ENCODE assay signal across 18 cellular contexts in the genomic region with DNA sequence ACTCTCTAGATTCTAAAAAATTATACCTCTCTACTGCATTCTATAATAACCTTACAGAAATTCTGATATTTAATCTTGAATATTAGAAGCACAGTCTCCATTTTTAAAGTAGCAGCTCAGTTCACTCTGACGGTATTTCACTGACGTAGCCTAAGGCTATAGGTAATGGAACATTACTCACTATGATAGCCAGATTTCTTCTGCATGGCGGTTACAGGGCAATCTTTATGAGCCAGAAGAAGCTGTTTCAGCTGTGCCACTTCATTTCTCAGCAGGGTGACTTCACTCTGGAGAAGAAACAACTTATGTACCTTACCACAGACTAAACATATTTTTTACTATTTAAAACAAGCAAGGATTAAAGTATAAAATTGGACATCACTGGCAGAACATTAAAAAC.
DNase-seq lines count a peak whose midpoint lies in the region; TF ChIP-seq lines count a peak whose summit lies in the region.
"Had no signal": no experiment of that assay in that cellular context is flagged by ENCODE, and none has a peak within 500 bp of the region (broad histone marks: within the 10 kb centered on the region; RNA-seq: fewer than 3 reads in every experiment).

No MANE protein-coding gene starts in this region.

- no TSS peak for BruUV-seq in Calu3 (replicated peaks; lab: Mats Ljungman, UMichigan)

- no peak overlapping the region for H3K9ac ChIP-seq in SK-N-MC (ENCODE audit: insufficient read length)

- no peaks in the 10 kb centered on the region for H3K9me3 Mint-ChIP-seq in osteocyte (ENCODE audit: unreplicated experiment)
- H3K9me3 Mint-ChIP-seq in Calu3 (ENCODE audit: low read depth, unreplicated experiment), result no peaks in the 10 kb centered on the region

- H3K27me3 Mint-ChIP-seq in osteocyte (ENCODE audit: unreplicated experiment), result no peaks in the 10 kb centered on the region
- no peaks in the 10 kb centered on the region for H3K27me3 Mint-ChIP-seq in Calu3 (ENCODE audit: unreplicated experiment)
- H3K27me3 Mint-ChIP-seq: B cell; CD4-positive, CD25-positive, alpha-beta regulatory T cell had no signal

- DNase-seq in DMS79 treated with DMSO at 0.1 percent for 48 hours (lab: John Stamatoyannopoulos, UW) (peak; percentile 45), M059J (ENCODE audit: low read depth) (peak; percentile 9), SK-N-MC (ENCODE audit: low read depth, low spot score) (peak; percentile 89), osteocyte (ENCODE audit: extremely low spot score, unreplicated experiment) (no peak), MV-4-11 (lab: John Stamatoyannopoulos, UW) (no peak), NCI-H1105 treated with DMSO at 0.1 percent for 48 hours (lab: John Stamatoyannopoulos, UW) (no peak), Calu3 (no peak)
- DNase-seq: CD4-positive, CD25-positive, alpha-beta regulatory T cell; DMS53; GDM1; NCI-H1436; NCI-H2081; NCI-H226; NCI-H526; RPMI8226 had no signal

- intact Hi-C loops in Calu3 (cut with micrococcal nuclease; ENCODE audit: unreplicated experiment), result no loop called here

- peaks cover 25% of the 10 kb centered on the region for H3K36me3 Mint-ChIP-seq in osteocyte (ENCODE audit: unreplicated experiment)
- H3K36me3 Mint-ChIP-seq in Calu3 (ENCODE audit: insufficient read depth, unreplicated experiment), result peaks cover 9% of the 10 kb centered on the region

- H3K9me3 ChIP-seq in SK-N-MC (ENCODE audit: low read depth, low read length), result 0 out of 2 replicates have a peak, but pooled peaks cover 4% of the 10 kb centered on the region
- H3K9me3 ChIP-seq: HAP-1 had no signal

- no peak overlapping the region for H3K4me3 ChIP-seq in SK-N-MC
- H3K4me3 ChIP-seq: GM12878, HAP-1 had no signal

- CTCF ChIA-PET in Calu3 (lab: Charles Lee), result no interaction called here

- H3K27ac Mint-ChIP-seq in osteocyte (ENCODE audit: unreplicated experiment) (peak overlapping the region; percentile 72), Calu3 (ENCODE audit: unreplicated experiment) (no peak overlapping the region)
- H3K27ac Mint-ChIP-seq: B cell had no signal

- TF ChIP-seq CTCF in osteocyte (IDR thresholded peaks at IDR 0.05), result no peak
- no peak for TF ChIP-seq CTCF in Calu3 (IDR thresholded peaks at IDR 0.05; ENCODE audit: unreplicated experiment)

- no peak overlapping the region for H3K27ac ChIP-seq in SK-N-MC

- H3K4me1 Mint-ChIP-seq in osteocyte (ENCODE audit: unreplicated experiment) (peaks cover 18% of the 10 kb centered on the region), Calu3 (ENCODE audit: low read depth, unreplicated experiment) (no peaks in the 10 kb centered on the region)
- H3K4me1 Mint-ChIP-seq: B cell had no signal

- H3K4me3 Mint-ChIP-seq in osteocyte (ENCODE audit: unreplicated experiment) (no peak overlapping the region), Calu3 (ENCODE audit: low read depth, unreplicated experiment) (no peak overlapping the region)
- H3K4me3 Mint-ChIP-seq: B cell; CD4-positive, CD25-positive, alpha-beta regulatory T cell had no signal

- peaks cover 51% of the 10 kb centered on the region for H3K36me3 ChIP-seq in SK-N-MC (ENCODE audit: insufficient read depth, low read length)

Comparison
In these comparisons a context has a peak if more than half of its experiments do, and no peak if none do; other contexts are left out.
1. DNase-seq: peak in DMS79 treated with DMSO at 0.1 percent for 48 hours (single experiment), M059J (single experiment) and SK-N-MC (single experiment); none in osteocyte (single experiment), MV-4-11 (single experiment), NCI-H1105 treated with DMSO at 0.1 percent for 48 hours (single experiment) and Calu3 (single experiment).